ENCODE assay signal across 26 cellular contexts in genomic region chr15:74274485-74275038, GRCh38. TPM values are rescaled to one million over a fixed set of nuclear protein-coding genes. Genes with fewer than 3 reads are reported as not detected.
DNase-seq lines count a peak whose midpoint lies in the region; ATAC-seq, FAIRE-seq and TF ChIP-seq lines count a peak whose summit lies in the region.
"Had no signal": no experiment of that assay in that cellular context is flagged by ENCODE, and none has a peak within 500 bp of the region (broad histone marks: within the 10 kb centered on the region; RNA-seq: fewer than 3 reads in every experiment).

No MANE protein-coding gene starts in this region.

- no peak for TF ChIP-seq POLR2A in GM12891 (IDR thresholded peaks at IDR 0.05; ENCODE audit: low read depth, low read length)

- no CpG with 5 or more reads among the region's 3 CpGs for WGBS in neuronal stem cell (ENCODE audit: extremely low coverage in 2 of 2, insufficient read length in 2 of 2, insufficient replicate concordance in 1 of 2), 2 donors

- H3K27me3 ChIP-seq in neuronal stem cell (ENCODE audit: control insufficient read depth in 3 of 3, insufficient read depth in 3 of 3, low read depth in 1 of 3, low read length in 3 of 3), result peaks cover 0 to 13% (median 0%) of the 10 kb centered on the region in 3 experiments
- H3K27me3 ChIP-seq: BE2C, MG63 had no signal

- H3K23ac ChIP-seq in neuronal stem cell (ENCODE audit: low read depth, low read length, poor library complexity), result no peak overlapping the region

- H2AK5ac ChIP-seq in neuronal stem cell (ENCODE audit: low read depth, low read length), result no peak overlapping the region

- H3K4me1 ChIP-seq in neuronal stem cell (ENCODE audit: control insufficient read depth in 2 of 2, insufficient read depth in 1 of 2, low read depth in 1 of 2, low read length in 2 of 2), result peaks cover 0 to 3% of the 10 kb centered on the region in 2 donors
- H3K4me1 ChIP-seq: HAP-1 had no signal

- H3K4me3 ChIP-seq in neuronal stem cell (ENCODE audit: low read length in 2 of 2), result no peak overlapping the region
- H3K4me3 ChIP-seq: HAP-1, MG63 had no signal

- no peaks in the 10 kb centered on the region for H3K9me3 ChIP-seq in neuronal stem cell (replicated peaks in 1 of 2; ENCODE audit: control insufficient read depth in 2 of 2, insufficient read depth in 1 of 2, low read depth in 1 of 2, low read length in 2 of 2)
- H3K9me3 ChIP-seq: BE2C, HAP-1, MG63, SK-N-SH had no signal

- H2BK120ac ChIP-seq in neuronal stem cell (ENCODE audit: low read depth, low read length), result peak overlapping the region; percentile 11

- no peak overlapping the region for H3K9ac ChIP-seq in neuronal stem cell (ENCODE audit: low read depth, low read length, poor library complexity)
- H3K9ac ChIP-seq: SK-N-SH had no signal

- H3K36me3 ChIP-seq in neuronal stem cell (replicated peaks in 1 of 2; ENCODE audit: control insufficient read depth in 2 of 2, insufficient read depth in 2 of 2, low read length in 2 of 2), result no peaks in the 10 kb centered on the region
- H3K36me3 ChIP-seq: BE2C, HAP-1, MG63 had no signal

- no peak overlapping the region for H3K4ac ChIP-seq in neuronal stem cell (ENCODE audit: low read length)

- no peak overlapping the region for H2BK5ac ChIP-seq in neuronal stem cell (ENCODE audit: low read length)

- H2BK12ac ChIP-seq in neuronal stem cell (ENCODE audit: low read length), result no peak overlapping the region

- H3K27ac ChIP-seq in neuronal stem cell (replicated peaks; ENCODE audit: low read length), result no peak overlapping the region

- no peak overlapping the region for H2BK15ac ChIP-seq in neuronal stem cell (ENCODE audit: low read length)

- H2AFZ ChIP-seq in neuronal stem cell (ENCODE audit: low read length), result no peak overlapping the region

- H3K18ac ChIP-seq in neuronal stem cell (ENCODE audit: low read length), result peak overlapping the region; percentile 2

- H3K14ac ChIP-seq in neuronal stem cell (ENCODE audit: low read length), result no peak overlapping the region

- H4K8ac ChIP-seq in neuronal stem cell (ENCODE audit: low read depth, low read length), result no peak overlapping the region

- no peak for ATAC-seq in esophagus mucosa
- ATAC-seq: Panc1 had no signal

- peaks cover 1% of the 10 kb centered on the region for H3K79me1 ChIP-seq in neuronal stem cell (ENCODE audit: low read depth, low read length)

- no peak overlapping the region for H4K91ac ChIP-seq in neuronal stem cell (ENCODE audit: low read depth, low read length, poor library complexity)

- no peak overlapping the region for H3K4me2 ChIP-seq in neuronal stem cell (ENCODE audit: insufficient read depth, low read length, poor library complexity, severe bottlenecking)
- H3K4me2 ChIP-seq: SK-N-SH had no signal

- DNase-seq in NCI-H1105 treated with DMSO at 0.1 percent for 48 hours (lab: John Stamatoyannopoulos, UW) (peak; percentile 27), NCI-H1105 (lab: John Stamatoyannopoulos, UW) (no peak), D341Med (ENCODE audit: low spot score) (peak; percentile 74), NCI-H774 (lab: John Stamatoyannopoulos, UW) (peak; percentile 27), neuronal stem cell (ENCODE audit: low spot score) (no peak), GM12891 (ENCODE audit: insufficient read length, low spot score) (no peak)
- DNase-seq: 8988T; ACHN; BE2C; Calu3; CD8-positive, alpha-beta memory T cell; DMS153; GOT3; KBM-7; MG63; NCI-H1417 treated with DMSO at 0.1 percent for 48 hours; NCI-H187 treated with DMSO at 0.1 percent for 48 hours; NCI-H524; SK-N-SH; T-helper 2 cell had no signal

- FAIRE-seq in GM12891 (lab: Jason Lieb, UNC), result no peak

TF ChIP-seq in GM12891, 5 proteins besides CTCF, POLR2A, EP300 and RAD21:
- TF ChIP-seq PAX5 (IDR thresholded peaks at IDR 0.05; ENCODE audit: insufficient read depth, low read length, severe bottlenecking) (no peak), POLR2AphosphoS5 (IDR thresholded peaks at IDR 0.05; ENCODE audit: low read depth, low read length) (no peak), TAF1 (IDR thresholded peaks at IDR 0.05; ENCODE audit: low read depth, low read length) (no peak), SPI1 (IDR thresholded peaks at IDR 0.05; ENCODE audit: low read depth, low read length) (no peak), POU2F2 (IDR thresholded peaks at IDR 0.05; ENCODE audit: low read depth, low read length) (no peak)

RNA-seq across cellular contexts. Expression of gene CCDC33, which starts 38.4 kb away (rescaled TPM):
- polyA plus RNA-seq in neuronal stem cell (2013, experiment 1 of 2), result 1.3 TPM
- polyA plus RNA-seq in neuronal stem cell (2013, experiment 2 of 2), result 1.1 TPM
- polyA plus RNA-seq in GM12891 (2012; ENCODE audit: low read depth, missing spikeins), result 0.36 TPM
- 0.32 TPM for total RNA-seq in esophagus mucosa
- total RNA-seq: CD8-positive, alpha-beta memory T cell; LHCN-M2; OCI-LY7 had no signal
- polyA plus RNA-seq: CD14-positive monocyte; CD8-positive, alpha-beta memory T cell had no signal

Comparison
In these comparisons a context has a peak if more than half of its experiments do, and no peak if none do; other contexts are left out.
1. DNase-seq: peak in NCI-H1105 treated with DMSO at 0.1 percent for 48 hours (single experiment), D341Med (single experiment) and NCI-H774 (single experiment); none in NCI-H1105 (single experiment), neuronal stem cell (single experiment) and GM12891 (single experiment).